11 cellular contexts compared by ENCODE assay signal in the genomic region with DNA sequence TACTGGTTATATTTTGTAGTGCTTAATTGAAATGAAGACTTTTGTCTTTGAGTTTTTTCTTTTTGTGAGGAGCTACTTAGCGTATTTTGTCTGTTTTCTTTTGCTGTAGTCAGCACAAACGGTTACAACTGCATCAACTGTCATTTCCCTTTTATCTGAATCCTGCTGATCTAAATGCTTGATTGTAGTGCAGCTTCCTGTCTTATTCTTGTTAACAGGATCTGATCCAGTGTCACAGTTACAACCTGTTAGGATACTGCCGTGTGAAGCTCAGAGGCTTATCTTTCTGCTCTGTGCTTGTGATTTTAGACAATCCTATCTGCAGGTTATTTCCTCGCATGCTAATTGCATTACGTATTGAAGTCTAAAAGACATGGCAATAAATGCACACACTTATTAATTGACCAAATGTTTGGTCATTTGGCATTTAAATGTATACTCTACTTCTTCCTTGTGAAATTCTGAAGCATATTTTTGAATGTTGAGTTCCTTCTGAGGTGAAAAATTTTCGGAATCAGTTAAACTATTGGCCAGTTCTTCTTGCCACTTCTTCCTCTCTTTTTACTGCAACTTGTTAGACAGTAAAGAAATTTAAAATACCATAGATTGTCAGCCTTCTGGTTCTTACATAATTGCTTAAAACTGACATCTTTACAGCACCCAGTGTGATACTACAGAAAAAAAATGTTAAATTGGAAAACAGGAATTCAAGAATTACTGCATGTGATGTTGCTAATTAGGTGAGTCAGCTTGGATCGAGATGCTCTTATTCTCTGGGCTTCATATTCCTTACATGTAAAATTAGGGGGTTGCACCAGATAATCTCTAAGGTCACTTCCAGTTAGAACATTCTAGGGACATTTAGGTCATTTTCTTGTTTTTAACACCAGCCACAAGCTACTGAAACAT.
DNase-seq lines count a peak whose midpoint lies in the region; ATAC-seq and FAIRE-seq lines count a peak whose summit lies in the region.
"Had no signal": no experiment of that assay in that cellular context is flagged by ENCODE, and none has a peak within 500 bp of the region (broad histone marks: within the 10 kb centered on the region; RNA-seq: fewer than 3 reads in every experiment).

No MANE protein-coding gene starts in this region.

- H3K4me3 Mint-ChIP-seq in CD4-positive, CD25-positive, alpha-beta regulatory T cell, result peak overlapping the region in 3 of 4 donors; percentile 31 to 70 (median 54)
- H3K4me3 Mint-ChIP-seq in natural killer cell treated with Interleukin-12 subunit alpha and Interleukin-12 subunit beta and Interleukin-15 and Interleukin-18, amount 100 ng/mL, for 72 hours, result peak overlapping the region; percentile 63

- peaks cover 0 to 8% (median 3%) of the 10 kb centered on the region in 7 donors for H3K9me3 Mint-ChIP-seq in CD4-positive, CD25-positive, alpha-beta regulatory T cell
- peaks cover 4% of the 10 kb centered on the region for H3K9me3 Mint-ChIP-seq in natural killer cell treated with Interleukin-12 subunit alpha and Interleukin-12 subunit beta and Interleukin-15 and Interleukin-18, amount 100 ng/mL, for 72 hours

- peaks cover 42% of the 10 kb centered on the region for H3K36me3 ChIP-seq in CD4-positive, CD25-positive, alpha-beta regulatory T cell (ENCODE audit: control insufficient read depth, insufficient read depth, low read length)
- H3K36me3 ChIP-seq: prostate gland had no signal

- DNase-seq in CD4-positive, CD25-positive, alpha-beta regulatory T cell, result no peak
- DNase-seq in Kasumi-1 (lab: John Stamatoyannopoulos, UW), result peak; percentile 73 to 74
- peak; percentile 21 to 74 for DNase-seq in dermis microvascular lymphatic vessel endothelial cell (ENCODE audit: low read depth in 2 of 2)
- no peak for DNase-seq in natural killer cell treated with Interleukin-12 subunit alpha and Interleukin-12 subunit beta and Interleukin-15 and Interleukin-18, amount 100 ng/mL, for 72 hours (ENCODE audit: low spot score)
- DNase-seq in GM19239 (ENCODE audit: insufficient read length, low spot score), result no peak
- DNase-seq in T1000 (lab: John Stamatoyannopoulos, UW), result no peak
- DNase-seq in NCI-H510A treated with DMSO at 0.1 percent for 48 hours (lab: John Stamatoyannopoulos, UW), result no peak
- DNase-seq: DMS79 treated with DMSO at 0.1 percent for 48 hours had no signal

- H3K4me3 ChIP-seq in CD4-positive, CD25-positive, alpha-beta regulatory T cell (ENCODE audit: low read depth, low read length), result peak overlapping the region; percentile 62
- H3K4me3 ChIP-seq: prostate gland had no signal

- H3K4me1 ChIP-seq in CD4-positive, CD25-positive, alpha-beta regulatory T cell (ENCODE audit: control insufficient read depth, insufficient read depth, low read length, poor library complexity, severe bottlenecking), result peaks cover 26% of the 10 kb centered on the region
- H3K4me1 ChIP-seq: prostate gland had no signal

- FAIRE-seq in GM19239 (lab: Jason Lieb, UNC), result no peak
- FAIRE-seq: bronchial epithelial cell had no signal

- no peak for ATAC-seq in CD4-positive, CD25-positive, alpha-beta regulatory T cell (ENCODE audit: low read depth in 2 of 2)
- ATAC-seq in natural killer cell treated with Interleukin-12 subunit alpha and Interleukin-12 subunit beta and Interleukin-15 and Interleukin-18, amount 100 ng/mL, for 72 hours, result no peak
- ATAC-seq in GM18870 (IDR thresholded peaks at IDR 0.05; ENCODE audit: unreplicated experiment), result no peak

- H3K27ac Mint-ChIP-seq in CD4-positive, CD25-positive, alpha-beta regulatory T cell, result peak overlapping the region; percentile 26 to 75 (median 60)
- peak overlapping the region; percentile 67 to 84 for H3K27ac Mint-ChIP-seq in natural killer cell treated with Interleukin-12 subunit alpha and Interleukin-12 subunit beta and Interleukin-15 and Interleukin-18, amount 100 ng/mL, for 72 hours

- no peaks in the 10 kb centered on the region for H3K27me3 ChIP-seq in CD4-positive, CD25-positive, alpha-beta regulatory T cell (ENCODE audit: control insufficient read depth, insufficient read depth, low read length)

- peak overlapping the region; percentile 45 for H3K27ac ChIP-seq in CD4-positive, CD25-positive, alpha-beta regulatory T cell (ENCODE audit: insufficient read depth, low read length, poor library complexity, severe bottlenecking)
- H3K27ac ChIP-seq: prostate gland had no signal

- peaks cover 0 to 2% of the 10 kb centered on the region in 2 experiments for H3K9me3 ChIP-seq in CD4-positive, CD25-positive, alpha-beta regulatory T cell (ENCODE audit: control insufficient read depth in 2 of 2, low read length in 2 of 2)
- H3K9me3 ChIP-seq: prostate gland had no signal

- peaks cover 36 to 81% (median 65%) of the 10 kb centered on the region in 4 donors for H3K4me1 Mint-ChIP-seq in CD4-positive, CD25-positive, alpha-beta regulatory T cell
- H3K4me1 Mint-ChIP-seq in natural killer cell treated with Interleukin-12 subunit alpha and Interleukin-12 subunit beta and Interleukin-15 and Interleukin-18, amount 100 ng/mL, for 72 hours (ENCODE audit: low read depth in 2 of 2), result peaks cover 52 to 68% of the 10 kb centered on the region in 2 donors

- peaks cover 60% of the 10 kb centered on the region for H3K36me3 Mint-ChIP-seq in CD4-positive, CD25-positive, alpha-beta regulatory T cell
- H3K36me3 Mint-ChIP-seq in natural killer cell treated with Interleukin-12 subunit alpha and Interleukin-12 subunit beta and Interleukin-15 and Interleukin-18, amount 100 ng/mL, for 72 hours, result peaks cover 29% of the 10 kb centered on the region

- no peaks in the 10 kb centered on the region for H3K27me3 Mint-ChIP-seq in CD4-positive, CD25-positive, alpha-beta regulatory T cell
- H3K27me3 Mint-ChIP-seq in natural killer cell treated with Interleukin-12 subunit alpha and Interleukin-12 subunit beta and Interleukin-15 and Interleukin-18, amount 100 ng/mL, for 72 hours, result no peaks in the 10 kb centered on the region

Comparison
In these comparisons a context has a peak if more than half of its experiments do, and no peak if none do; other contexts are left out.
1. DNase-seq: peak in Kasumi-1 (2 of 2) and dermis microvascular lymphatic vessel endothelial cell (2 of 2); none in CD4-positive, CD25-positive, alpha-beta regulatory T cell (0 of 3), natural killer cell treated with Interleukin-12 subunit alpha and Interleukin-12 subunit beta and Interleukin-15 and Interleukin-18, amount 100 ng/mL, for 72 hours (single experiment), GM19239 (single experiment), T1000 (single experiment) and NCI-H510A treated with DMSO at 0.1 percent for 48 hours (single experiment).